1 cellular context compared by ENCODE assay signal in the genomic region with DNA sequence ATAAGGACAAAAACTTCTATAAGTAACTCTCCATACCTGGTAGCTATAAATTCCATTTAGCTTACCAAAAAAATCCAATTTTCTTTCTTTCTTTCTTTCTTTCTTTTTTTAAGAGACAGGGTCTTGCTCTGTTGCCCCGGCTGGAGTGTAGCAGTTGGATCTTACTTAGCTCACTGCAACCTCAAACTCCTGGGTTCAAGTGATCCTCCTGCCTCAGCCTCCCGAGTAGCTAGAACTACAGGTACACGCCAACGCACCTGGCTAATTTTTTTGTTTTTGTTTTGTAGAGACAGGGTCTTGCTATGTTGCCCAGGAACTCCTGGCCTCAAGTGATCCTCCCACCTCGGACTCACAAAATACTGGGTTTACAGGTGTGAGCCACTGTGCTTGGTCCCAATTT.
TF ChIP-seq lines count a peak whose summit lies in the region.

No MANE protein-coding gene starts in this region.

TF ChIP-seq in SK-N-SH treated with all-trans-retinoic acid at 6 μM for 48 hours, 23 proteins besides CTCF, POLR2A, EP300 and RAD21 (continued from another document):
- TF ChIP-seq, protein P1, sequence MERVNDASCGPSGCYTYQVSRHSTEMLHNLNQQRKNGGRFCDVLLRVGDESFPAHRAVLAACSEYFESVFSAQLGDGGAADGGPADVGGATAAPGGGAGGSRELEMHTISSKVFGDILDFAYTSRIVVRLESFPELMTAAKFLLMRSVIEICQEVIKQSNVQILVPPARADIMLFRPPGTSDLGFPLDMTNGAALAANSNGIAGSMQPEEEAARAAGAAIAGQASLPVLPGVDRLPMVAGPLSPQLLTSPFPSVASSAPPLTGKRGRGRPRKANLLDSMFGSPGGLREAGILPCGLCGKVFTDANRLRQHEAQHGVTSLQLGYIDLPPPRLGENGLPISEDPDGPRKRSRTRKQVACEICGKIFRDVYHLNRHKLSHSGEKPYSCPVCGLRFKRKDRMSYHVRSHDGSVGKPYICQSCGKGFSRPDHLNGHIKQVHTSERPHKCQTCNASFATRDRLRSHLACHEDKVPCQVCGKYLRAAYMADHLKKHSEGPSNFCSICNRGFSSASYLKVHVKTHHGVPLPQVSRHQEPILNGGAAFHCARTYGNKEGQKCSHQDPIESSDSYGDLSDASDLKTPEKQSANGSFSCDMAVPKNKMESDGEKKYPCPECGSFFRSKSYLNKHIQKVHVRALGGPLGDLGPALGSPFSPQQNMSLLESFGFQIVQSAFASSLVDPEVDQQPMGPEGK (CRISPR knock-in tag; IDR thresholded peaks at IDR 0.05; ENCODE audit: borderline replicate concordance), result no peak
- TF ChIP-seq ZC3H10 (CRISPR knock-in tag; IDR thresholded peaks at IDR 0.05) (no peak), TOX (CRISPR knock-in tag; IDR thresholded peaks at IDR 0.05; ENCODE audit: borderline replicate concordance) (no peak), ESRRG (CRISPR knock-in tag; IDR thresholded peaks at IDR 0.05) (no peak), TSHZ2 (CRISPR knock-in tag; IDR thresholded peaks at IDR 0.05) (no peak), ZNF8 (CRISPR knock-in tag; IDR thresholded peaks at IDR 0.05) (no peak), ISL1 (CRISPR knock-in tag; IDR thresholded peaks at IDR 0.05) (no peak), ARNTL (CRISPR knock-in tag; IDR thresholded peaks at IDR 0.05; ENCODE audit: borderline replicate concordance, low read depth) (no peak)
